Comparison of ENCODE assay signal across 16 cellular contexts in genomic region chr16:55735120-55735781, GRCh38.
DNase-seq lines count a peak whose midpoint lies in the region; ATAC-seq and TF ChIP-seq lines count a peak whose summit lies in the region.
"Had no signal": no experiment of that assay in that cellular context is flagged by ENCODE, and none has a peak within 500 bp of the region (broad histone marks: within the 10 kb centered on the region; RNA-seq: fewer than 3 reads in every experiment).

No MANE protein-coding gene starts in this region.

- TF ChIP-seq CTCF in mammary epithelial cell (conservative IDR thresholded peaks at IDR 0.05 in 1 of 2, IDR thresholded peaks at IDR 0.05 in 1 of 2; ENCODE audit: extremely low read depth in 1 of 2, insufficient read depth in 1 of 2, low read depth in 1 of 2, low read length in 2 of 2) (no peak), mucosa of descending colon (IDR thresholded peaks at IDR 0.05) (no peak), lower lobe of right lung (IDR thresholded peaks at IDR 0.05) (no peak)

- H2AFZ ChIP-seq in mammary epithelial cell (ENCODE audit: low read depth, low read length): no peak overlapping the region
- H2AFZ ChIP-seq: GM23338 had no signal

- H3K4me1 ChIP-seq in mammary epithelial cell (ENCODE audit: insufficient read depth, low read length) (peaks cover 5% of the 10 kb centered on the region), mesendoderm (ENCODE audit: control insufficient read depth, low read depth, low read length) (no peaks in the 10 kb centered on the region), mucosa of descending colon (ENCODE audit: low read depth) (no peaks in the 10 kb centered on the region), lower lobe of right lung (no peaks in the 10 kb centered on the region)

- H3K36me3 ChIP-seq in mammary epithelial cell (ENCODE audit: insufficient read depth, low read length) (no peaks in the 10 kb centered on the region), mesendoderm (ENCODE audit: control insufficient read depth, insufficient read depth, low read length) (no peaks in the 10 kb centered on the region), mucosa of descending colon (ENCODE audit: low read depth) (no peaks in the 10 kb centered on the region), lower lobe of right lung (no peaks in the 10 kb centered on the region)
- H3K36me3 ChIP-seq: SJSA1 had no signal

- dilution Hi-C loops in mammary epithelial cell (cut with HindIII; ENCODE audit: low sequenced_read_pairs): loop anchor here (25.0 kb wide), 2 partner anchors 102 to 273 kb away; partner anchors contain the start of gene CES1

- H3K18ac ChIP-seq in mesendoderm (ENCODE audit: low read length): no peak overlapping the region

- BruUV-seq in mammary epithelial cell (replicated peaks; lab: Mats Ljungman, UMichigan): no TSS peak

- no peak overlapping the region for H2BK5ac ChIP-seq in mesendoderm (ENCODE audit: low read length)

- no peak overlapping the region for H3K56ac ChIP-seq in mesendoderm (ENCODE audit: low read length)

- no peaks in the 10 kb centered on the region for H3K79me2 ChIP-seq in mammary epithelial cell (ENCODE audit: insufficient read depth, low read length)
- H3K79me2 ChIP-seq in mesendoderm (ENCODE audit: control insufficient read depth, insufficient read depth, low read length): no peaks in the 10 kb centered on the region

- peak; percentile 8 for DNase-seq in EH (ENCODE audit: low read depth)
- DNase-seq in HT1080 (ENCODE audit: low read depth): peak; percentile 74
- peak; percentile 62 for DNase-seq in mammary epithelial cell
- DNase-seq in mesendoderm: peak; percentile 40
- DNase-seq in mucosa of descending colon: no peak
- no peak for DNase-seq in lower lobe of right lung
- no peak for DNase-seq in AG08395 (ENCODE audit: low spot score)
- DNase-seq in NCI-H1694 (lab: John Stamatoyannopoulos, UW): no peak
- DNase-seq: C1 segment of cervical spinal cord, NCI-H1417 treated with DMSO at 0.1 percent for 48 hours, NCI-H2171 treated with DMSO at 0.1 percent for 48 hours, NCI-H748 treated with DMSO at 0.1 percent for 48 hours, OCI-M1 had no signal

- no peak overlapping the region for H2BK120ac ChIP-seq in mesendoderm (ENCODE audit: low read depth, low read length)

- ATAC-seq in mucosa of descending colon (no peak), lower lobe of right lung (no peak)
- ATAC-seq: GM23338 had no signal

- no peak overlapping the region for H2AK5ac ChIP-seq in mesendoderm (ENCODE audit: low read length)

- intact Hi-C loops in mammary epithelial cell (cut with micrococcal nuclease) (no loop called here), mucosa of descending colon (cut with DNase I, micrococcal nuclease) (no loop called here), lower lobe of right lung (cut with DNase I) (no loop called here)

- no peak overlapping the region for H2BK15ac ChIP-seq in mesendoderm (replicated peaks; ENCODE audit: low read depth)

- no peaks in the 10 kb centered on the region for H4K20me1 ChIP-seq in mammary epithelial cell (ENCODE audit: insufficient read depth, low read length)

- no peaks in the 10 kb centered on the region for H3K9me3 ChIP-seq in mammary epithelial cell (replicated peaks; ENCODE audit: insufficient read depth, low read length)
- H3K9me3 ChIP-seq in mucosa of descending colon: no peaks in the 10 kb centered on the region
- no peaks in the 10 kb centered on the region for H3K9me3 ChIP-seq in lower lobe of right lung
- H3K9me3 ChIP-seq: A549, SJSA1 had no signal

- no peak overlapping the region for H3K27ac ChIP-seq in mammary epithelial cell (ENCODE audit: insufficient read depth, low read depth, low read length)
- no peak overlapping the region for H3K27ac ChIP-seq in mesendoderm (ENCODE audit: low read depth, low read length)
- H3K27ac ChIP-seq in lower lobe of right lung: no peak overlapping the region
- H3K27ac ChIP-seq: A549, SJSA1 had no signal

- in situ Hi-C loops in mammary epithelial cell (cut with MboI; ENCODE audit: low sequenced_read_pairs in 2 of 2): no loop called here

- H3K23ac ChIP-seq in mesendoderm (ENCODE audit: low read length): no peak overlapping the region

- CTCF ChIA-PET in mammary epithelial cell (lab: Charles Lee; ENCODE audit: low non-redundant PET): no interaction called here

- WGBS in mammary epithelial cell (ENCODE audit: low coverage, missing lambda C conversion rate): 90% methylated on average over 3 of the region's 4 CpGs
- no CpG with 5 or more reads among the region's 4 CpGs for WGBS in mesendoderm (ENCODE audit: extremely low coverage, insufficient coverage, low lambda C conversion rate)

- H3K4me3 ChIP-seq in mammary epithelial cell (replicated peaks in 1 of 3; ENCODE audit: insufficient read depth in 1 of 3, low read depth in 2 of 3, low read length in 3 of 3) (no peak overlapping the region), mesendoderm (ENCODE audit: low read length) (no peak overlapping the region), mucosa of descending colon (no peak overlapping the region), lower lobe of right lung (no peak overlapping the region)
- H3K4me3 ChIP-seq: A549, GM23338, SJSA1 had no signal

- no peak overlapping the region for H3K4me2 ChIP-seq in mammary epithelial cell (ENCODE audit: insufficient read depth, low read depth, low read length)
- H3K4me2 ChIP-seq in mesendoderm (ENCODE audit: low read length): no peak overlapping the region
- H3K4me2 ChIP-seq: A549, GM23338 had no signal

- H3K9ac ChIP-seq in mammary epithelial cell (ENCODE audit: insufficient read depth, low read length): no peak overlapping the region
- H3K9ac ChIP-seq in mesendoderm (ENCODE audit: low read length): no peak overlapping the region

- H4K8ac ChIP-seq in mesendoderm (ENCODE audit: low read depth, low read length): no peak overlapping the region

- H3K4ac ChIP-seq in mesendoderm (ENCODE audit: low read depth, low read length): no peak overlapping the region

- no peak overlapping the region for H4K5ac ChIP-seq in mesendoderm (ENCODE audit: low read length)

- H3K79me1 ChIP-seq in mesendoderm (ENCODE audit: low read length): no peaks in the 10 kb centered on the region

- H3K27me3 ChIP-seq in mammary epithelial cell (ENCODE audit: insufficient read depth, low read length) (no peaks in the 10 kb centered on the region), mesendoderm (ENCODE audit: insufficient read depth, low read length, poor library complexity) (no peaks in the 10 kb centered on the region), lower lobe of right lung (ENCODE audit: low read depth) (no peaks in the 10 kb centered on the region)

Comparison
In these comparisons a context has a peak if more than half of its experiments do, and no peak if none do; other contexts are left out.
1. DNase-seq: peak in EH (single experiment), HT1080 (single experiment), mammary epithelial cell (single experiment) and mesendoderm (single experiment); none in mucosa of descending colon (0 of 3), lower lobe of right lung (single experiment), AG08395 (single experiment) and NCI-H1694 (single experiment).